In genomic region chr2:191581003-191581402, GRCh38 we compare ENCODE assay signal across 1 cellular context.
A peak's percentile ranks its signal among the peaks of the same experiment; 100 is the strongest.
TF ChIP-seq lines count a peak whose summit lies in the region.

No MANE protein-coding gene starts in this region.

TF ChIP-seq in K562, 482 proteins besides CTCF, POLR2A, EP300 and RAD21 (continued from another document):
- TF ChIP-seq CREB3L1 (IDR thresholded peaks at IDR 0.05; ENCODE audit: borderline replicate concordance, low read depth) (no peak), MEIS2 (IDR thresholded peaks at IDR 0.05; ENCODE audit: partially characterized antibody) (peak; percentile 68), ZFP30 (CRISPR knock-in tag; IDR thresholded peaks at IDR 0.05; ENCODE audit: borderline replicate concordance) (no peak), PKNOX1 (IDR thresholded peaks at IDR 0.05) (peak; percentile 56), HNRNPL (IDR thresholded peaks at IDR 0.05; ENCODE audit: low read depth, low read length) (no peak), PBX2 (CRISPR knock-in tag; IDR thresholded peaks at IDR 0.05; ENCODE audit: low read depth) (no peak), PBX2 (tag; conservative IDR thresholded peaks at IDR 0.05; ENCODE audit: low read depth) (peak; percentile 54)
